16 cellular contexts compared by ENCODE assay signal in genomic region chrX:72569786-72570185, GRCh38. TPM values are rescaled to one million over a fixed set of nuclear protein-coding genes. Genes with fewer than 3 reads are reported as not detected.
DNase-seq lines count a peak whose midpoint lies in the region; ATAC-seq and TF ChIP-seq lines count a peak whose summit lies in the region.
"Had no signal": no experiment of that assay in that cellular context is flagged by ENCODE, and none has a peak within 500 bp of the region (broad histone marks: within the 10 kb centered on the region; RNA-seq: fewer than 3 reads in every experiment).

No MANE protein-coding gene starts in this region.

- ATAC-seq in stimulated activated effector memory CD8-positive, alpha-beta T cell treated with anti-CD3 and anti-CD28 coated beads, Interleukin-12 subunit alpha, Interleukin-12 subunit beta, amount 100 ng/mL, for 72 hours = peak; percentile 28
- no peak for ATAC-seq in HG03439 (IDR thresholded peaks at IDR 0.05; ENCODE audit: unreplicated experiment)
- ATAC-seq: stimulated activated memory B cell treated with anti-CD40 and anti-IgM and Interleukin-4, amounts not matched to agents 10 μg/mL and 1 μg/mL and 100 μg/mL, for 72 hours had no signal

- no peak overlapping the region for H3K4me3 ChIP-seq in cardiac fibroblast (replicated peaks in 1 of 2; ENCODE audit: low read depth in 2 of 2, low read length in 2 of 2)
- H3K4me3 ChIP-seq in hepatocyte = no peak overlapping the region
- H3K4me3 ChIP-seq: dorsolateral prefrontal cortex, lung had no signal

- no peaks in the 10 kb centered on the region for H3K9me3 Mint-ChIP-seq in stimulated activated effector memory CD8-positive, alpha-beta T cell treated with anti-CD3 and anti-CD28 coated beads, Interleukin-12 subunit alpha, Interleukin-12 subunit beta, amount 100 ng/mL, for 72 hours
- H3K9me3 Mint-ChIP-seq: activated naive CD4-positive, alpha-beta T cell treated with anti-CD3 and anti-CD28 coated beads, Interleukin-2, amount 50 U/mL, for 24 hours; stimulated activated memory B cell treated with anti-CD40 and anti-IgM and Interleukin-4, amounts not matched to agents 10 μg/mL and 1 μg/mL and 100 μg/mL, for 72 hours had no signal

- H3K36me3 ChIP-seq in hepatocyte (replicated peaks; ENCODE audit: insufficient read depth, low read depth) = no peaks in the 10 kb centered on the region

- no peaks in the 10 kb centered on the region for H3K9me3 ChIP-seq in hepatocyte (ENCODE audit: low read depth)

- H3K36me3 Mint-ChIP-seq in stimulated activated effector memory CD8-positive, alpha-beta T cell treated with anti-CD3 and anti-CD28 coated beads, Interleukin-12 subunit alpha, Interleukin-12 subunit beta, amount 100 ng/mL, for 72 hours = peaks cover 54% of the 10 kb centered on the region

- H3K27ac ChIP-seq in hepatocyte = no peak overlapping the region
- H3K27ac ChIP-seq: C4-2B, dorsolateral prefrontal cortex had no signal

- no peak overlapping the region for H3K4me2 ChIP-seq in hepatocyte

- no peaks in the 10 kb centered on the region for H3K4me1 ChIP-seq in hepatocyte (ENCODE audit: insufficient read depth)

- DNase-seq in stimulated activated CD4-positive, alpha-beta T cell treated with anti-CD3 and anti-CD28 coated beads, Interleukin-15, amount 100 ng/mL, for 24 hours = peak; percentile 8
- no peak for DNase-seq in stimulated activated CD4-positive, alpha-beta T cell treated with anti-CD3 and anti-CD28 coated beads, Interleukin-2, amount 100 ng/mL, for 48 hours
- DNase-seq in MV-4-11 (lab: John Stamatoyannopoulos, UW) = peak; percentile 7
- DNase-seq in cardiac fibroblast (ENCODE audit: low read depth in 2 of 2) = peak; percentile 75 to 90
- DNase-seq in stimulated activated effector memory CD8-positive, alpha-beta T cell treated with anti-CD3 and anti-CD28 coated beads, Interleukin-12 subunit alpha, Interleukin-12 subunit beta, amount 100 ng/mL, for 72 hours (ENCODE audit: low spot score in 2 of 2) = no peak
- DNase-seq in hepatocyte (ENCODE audit: low spot score) = no peak
- DNase-seq in NK-92 (lab: John Stamatoyannopoulos, UW; ENCODE audit: unreplicated experiment) = no peak
- DNase-seq: activated CD4-positive, alpha-beta T cell treated with anti-CD3 and anti-CD28 coated beads for 4 hours; dorsolateral prefrontal cortex; hippocampal formation; NCI-H69 had no signal

- H3K27ac Mint-ChIP-seq in stimulated activated effector memory CD8-positive, alpha-beta T cell treated with anti-CD3 and anti-CD28 coated beads, Interleukin-12 subunit alpha, Interleukin-12 subunit beta, amount 100 ng/mL, for 72 hours = no peak overlapping the region
- H3K27ac Mint-ChIP-seq: activated naive CD4-positive, alpha-beta T cell treated with anti-CD3 and anti-CD28 coated beads, Interleukin-2, amount 50 U/mL, for 24 hours; stimulated activated memory B cell treated with anti-CD40 and anti-IgM and Interleukin-4, amounts not matched to agents 10 μg/mL and 1 μg/mL and 100 μg/mL, for 72 hours had no signal

- no peak overlapping the region for H2AFZ ChIP-seq in hepatocyte

- no peaks in the 10 kb centered on the region for H3K9me2 ChIP-seq in hepatocyte (replicated peaks; ENCODE audit: insufficient read depth)

- no peaks in the 10 kb centered on the region for H4K20me1 ChIP-seq in hepatocyte (ENCODE audit: insufficient read depth, poor library complexity, severe bottlenecking)

- no peaks in the 10 kb centered on the region for H3K27me3 ChIP-seq in hepatocyte

- 87% methylated on average over 2 of the region's 2 CpGs for WGBS in hepatocyte (ENCODE audit: low lambda C conversion rate, missing lambda C conversion rate)

- H3K4me1 Mint-ChIP-seq in stimulated activated effector memory CD8-positive, alpha-beta T cell treated with anti-CD3 and anti-CD28 coated beads, Interleukin-12 subunit alpha, Interleukin-12 subunit beta, amount 100 ng/mL, for 72 hours = no peaks in the 10 kb centered on the region
- H3K4me1 Mint-ChIP-seq: stimulated activated memory B cell treated with anti-CD40 and anti-IgM and Interleukin-4, amounts not matched to agents 10 μg/mL and 1 μg/mL and 100 μg/mL, for 72 hours had no signal

- no peak overlapping the region for H3K4me3 Mint-ChIP-seq in stimulated activated effector memory CD8-positive, alpha-beta T cell treated with anti-CD3 and anti-CD28 coated beads, Interleukin-12 subunit alpha, Interleukin-12 subunit beta, amount 100 ng/mL, for 72 hours
- H3K4me3 Mint-ChIP-seq: activated naive CD4-positive, alpha-beta T cell treated with anti-CD3 and anti-CD28 coated beads, Interleukin-2, amount 50 U/mL, for 24 hours; stimulated activated memory B cell treated with anti-CD40 and anti-IgM and Interleukin-4, amounts not matched to agents 10 μg/mL and 1 μg/mL and 100 μg/mL, for 72 hours had no signal

- TF ChIP-seq CTCF in cardiac fibroblast (IDR thresholded peaks at IDR 0.05; ENCODE audit: low read depth, low read length) = peak; percentile 44
- TF ChIP-seq CTCF in hepatocyte (IDR thresholded peaks at IDR 0.05; ENCODE audit: poor library complexity) = no peak

- peaks cover 6% of the 10 kb centered on the region for H3K79me2 ChIP-seq in hepatocyte

RNA-seq across cellular contexts. Expression of gene HDAC8, which starts 2.9 kb away (rescaled TPM):
- 26.9 and 29.4 TPM in 2 replicates for total RNA-seq in hepatocyte
- polyA plus RNA-seq in hepatocyte = 27.4 and 29.5 TPM in 2 replicates

Comparison
In these comparisons a context has a peak if more than half of its experiments do, and no peak if none do; other contexts are left out.
1. DNase-seq: peak in stimulated activated CD4-positive, alpha-beta T cell treated with anti-CD3 and anti-CD28 coated beads, Interleukin-15, amount 100 ng/mL, for 24 hours (single experiment), MV-4-11 (single experiment) and cardiac fibroblast (2 of 2); none in stimulated activated CD4-positive, alpha-beta T cell treated with anti-CD3 and anti-CD28 coated beads, Interleukin-2, amount 100 ng/mL, for 48 hours (0 of 2), stimulated activated effector memory CD8-positive, alpha-beta T cell treated with anti-CD3 and anti-CD28 coated beads, Interleukin-12 subunit alpha, Interleukin-12 subunit beta, amount 100 ng/mL, for 72 hours (0 of 2), hepatocyte (single experiment) and NK-92 (single experiment).